ENCODE assay signal across 31 cellular contexts in the genomic region with DNA sequence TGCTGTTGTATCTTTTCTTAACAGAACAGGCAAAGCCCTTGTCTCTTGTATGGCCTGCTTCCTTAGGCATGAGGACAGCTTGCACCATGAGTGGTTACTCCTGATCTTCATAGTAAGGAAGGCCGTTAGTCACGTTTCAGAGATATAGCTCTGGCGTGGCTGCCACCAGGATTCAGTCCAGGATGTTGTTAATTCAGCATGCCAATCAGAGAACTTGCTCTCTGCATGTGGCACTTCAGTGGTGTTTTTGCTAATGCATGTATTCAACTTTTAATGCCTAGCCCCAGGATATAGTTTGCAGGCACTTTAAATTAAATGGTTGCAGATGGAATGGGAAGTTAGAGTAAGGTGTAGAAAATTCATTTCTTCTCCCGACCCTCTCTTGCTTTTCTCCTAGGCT.
"Had no signal": no experiment of that assay in that cellular context is flagged by ENCODE, and none has a peak within 500 bp of the region (broad histone marks: within the 10 kb centered on the region; RNA-seq: fewer than 3 reads in every experiment).

No MANE protein-coding gene starts in this region.

- ATAC-seq: activated CD8-positive, alpha-beta T cell treated with anti-CD3 and anti-CD28 coated beads for 36 hours; activated T-cell treated with anti-CD3 and anti-CD28 coated beads, Interleukin-2, amount 50 U/mL, for 72 hours; activated T-helper 17 cell treated with anti-CD3 and anti-CD28 coated beads, Interleukin-2, amount 50 U/mL, for 72 hours; body of pancreas; Panc1 had no signal

- H3K9me3 Mint-ChIP-seq: activated B cell treated with CpG ODN at 0.5 μM for 24 hours; activated CD8-positive, alpha-beta T cell treated with anti-CD3 and anti-CD28 coated beads for 36 hours; activated T-cell treated with anti-CD3 and anti-CD28 coated beads, Interleukin-2, amount 50 U/mL, for 72 hours; activated T-helper 17 cell treated with anti-CD3 and anti-CD28 coated beads, Interleukin-2, amount 50 U/mL, for 72 hours; IgD-negative memory B cell had no signal

- H3K4me3 Mint-ChIP-seq: activated B cell treated with CpG ODN at 0.5 μM for 24 hours; activated CD8-positive, alpha-beta T cell treated with anti-CD3 and anti-CD28 coated beads for 36 hours; activated T-cell treated with anti-CD3 and anti-CD28 coated beads, Interleukin-2, amount 50 U/mL, for 72 hours; activated T-helper 17 cell treated with anti-CD3 and anti-CD28 coated beads, Interleukin-2, amount 50 U/mL, for 72 hours; IgD-negative memory B cell had no signal

- H3K36me3 ChIP-seq: breast epithelium had no signal

- H3K4me1 Mint-ChIP-seq: activated B cell treated with CpG ODN at 0.5 μM for 24 hours had no signal

- H3K27ac ChIP-seq: adrenal gland, body of pancreas, breast epithelium had no signal

- H3K27me3 ChIP-seq: adrenal gland, body of pancreas, breast epithelium, MG63 had no signal

- H3K4me3 ChIP-seq: adrenal gland, body of pancreas, breast epithelium, MG63 had no signal

- H3K27me3 Mint-ChIP-seq: activated B cell treated with CpG ODN at 0.5 μM for 24 hours; activated CD8-positive, alpha-beta T cell treated with anti-CD3 and anti-CD28 coated beads for 36 hours; activated T-helper 17 cell treated with anti-CD3 and anti-CD28 coated beads, Interleukin-2, amount 50 U/mL, for 72 hours; IgD-negative memory B cell had no signal

- H3K9me3 ChIP-seq: adrenal gland, body of pancreas, breast epithelium, MG63 had no signal

- DNase-seq: activated B cell treated with CpG ODN at 0.5 μM for 24 hours; activated CD4-positive, alpha-beta T cell treated with anti-CD3 and anti-CD28 coated beads for 4 hours; activated CD4-positive, CD25-positive, alpha-beta regulatory T cell treated with anti-CD3 and anti-CD28 coated beads, Interleukin-2, amount 50 U/mL, for 72 hours; activated CD8-positive, alpha-beta T cell treated with anti-CD3 and anti-CD28 coated beads for 36 hours; activated effector memory CD4-positive, alpha-beta T cell treated with anti-CD3 and anti-CD28 coated beads, Interleukin-2, amount 50 U/mL, for 16 hours; activated naive CD4-positive, alpha-beta T cell; activated naive CD4-positive, alpha-beta T cell treated with anti-CD3 and anti-CD28 coated beads, Interleukin-2, amount 50 U/mL, for 16 hours; activated T-cell treated with anti-CD3 and anti-CD28 coated beads, Interleukin-2, amount 50 U/mL, for 1 hour; activated T-cell treated with anti-CD3 and anti-CD28 coated beads, Interleukin-2, amount 50 U/mL, for 72 hours; adrenal gland; body of pancreas; caudate nucleus; cerebellar nuclear complex; Kasumi-1; KBM-7; MG63; NCI-H1048; NCI-H1105 treated with DMSO at 0.1 percent for 48 hours; NCI-H1436; NCI-H1694; NCI-H1930; NCI-H2081 treated with DMSO at 0.1 percent for 48 hours; NCI-H226; NCI-H446 treated with DMSO at 0.1 percent for 48 hours; NCI-H524; NCI-H69; T1000 had no signal

- H3K27ac Mint-ChIP-seq: activated B cell treated with CpG ODN at 0.5 μM for 24 hours; activated CD8-positive, alpha-beta T cell treated with anti-CD3 and anti-CD28 coated beads for 36 hours; activated T-helper 17 cell treated with anti-CD3 and anti-CD28 coated beads, Interleukin-2, amount 50 U/mL, for 72 hours had no signal
